Comparison of ENCODE assay signal across 9 cellular contexts in the genomic region with DNA sequence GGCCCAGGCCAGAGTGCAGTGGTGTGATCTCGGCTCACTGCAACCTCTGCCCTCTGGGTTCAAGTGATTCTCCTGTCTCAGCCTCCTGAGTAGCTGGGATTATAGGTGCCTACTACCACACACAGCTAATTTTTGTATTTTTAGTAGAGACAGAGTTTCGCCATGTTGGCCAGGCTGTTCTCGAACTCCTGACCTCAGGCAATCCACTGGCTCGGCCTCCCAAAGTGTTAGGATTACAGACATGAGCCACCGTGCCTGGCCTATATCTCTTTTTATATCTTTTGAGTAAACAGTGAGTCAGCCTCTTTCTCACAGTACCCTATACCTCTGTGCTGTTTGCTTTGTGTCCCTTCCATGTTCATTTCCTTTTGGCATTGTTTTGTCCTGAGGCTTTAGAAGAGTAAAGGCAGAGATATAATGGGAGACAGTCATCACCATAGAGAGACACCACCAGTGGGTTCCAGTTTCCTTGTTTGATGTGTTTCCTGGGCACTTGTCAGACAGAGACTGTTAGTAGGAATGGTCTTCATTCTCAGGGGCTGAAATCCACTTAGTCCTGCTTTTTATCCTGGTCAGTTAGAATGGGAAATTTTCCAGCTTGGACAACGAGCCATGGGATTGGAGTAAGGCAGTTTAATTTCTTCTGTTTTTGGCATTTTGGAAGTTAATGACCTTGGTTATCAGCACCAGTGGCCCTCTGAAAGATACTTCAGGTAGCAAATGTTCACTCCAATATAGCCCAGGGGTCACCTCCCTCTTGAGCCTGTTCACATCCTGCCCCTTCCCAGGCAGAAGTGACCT. TPM values are rescaled to one million over a fixed set of nuclear protein-coding genes. Genes with fewer than 3 reads are reported as not detected.
DNase-seq lines count a peak whose midpoint lies in the region; ATAC-seq and TF ChIP-seq lines count a peak whose summit lies in the region.
"Had no signal": no experiment of that assay in that cellular context is flagged by ENCODE, and none has a peak within 500 bp of the region (broad histone marks: within the 10 kb centered on the region; RNA-seq: fewer than 3 reads in every experiment).

No MANE protein-coding gene starts in this region.

- TF ChIP-seq CTCF in astrocyte of the spinal cord (IDR thresholded peaks at IDR 0.05; ENCODE audit: low read depth, low read length) = no peak

- H3K27me3 Mint-ChIP-seq in memory B cell = no peaks in the 10 kb centered on the region
- H3K27me3 Mint-ChIP-seq in activated CD4-positive, alpha-beta T cell treated with anti-CD3 and anti-CD28 coated beads, Interleukin-2, amount 10 ng/mL, durations not matched to agents 7 days and 5 days = no peaks in the 10 kb centered on the region
- H3K27me3 Mint-ChIP-seq: activated naive CD8-positive, alpha-beta T cell treated with anti-CD3 and anti-CD28 coated beads, Interleukin-2, amount 10 ng/mL, durations not matched to agents 7 days and 5 days had no signal

- no peaks in the 10 kb centered on the region for H3K4me1 Mint-ChIP-seq in memory B cell
- H3K4me1 Mint-ChIP-seq in activated CD4-positive, alpha-beta T cell treated with anti-CD3 and anti-CD28 coated beads, Interleukin-2, amount 10 ng/mL, durations not matched to agents 7 days and 5 days = no peaks in the 10 kb centered on the region
- H3K4me1 Mint-ChIP-seq: activated naive CD8-positive, alpha-beta T cell treated with anti-CD3 and anti-CD28 coated beads, Interleukin-2, amount 10 ng/mL, durations not matched to agents 7 days and 5 days had no signal

- intact Hi-C loops in sciatic nerve (cut with DNase I) = no loop called here

- no peaks in the 10 kb centered on the region for H3K9me3 Mint-ChIP-seq in memory B cell
- H3K9me3 Mint-ChIP-seq in activated CD4-positive, alpha-beta T cell treated with anti-CD3 and anti-CD28 coated beads, Interleukin-2, amount 10 ng/mL, durations not matched to agents 7 days and 5 days = peaks cover 2% of the 10 kb centered on the region
- H3K9me3 Mint-ChIP-seq: activated naive CD8-positive, alpha-beta T cell treated with anti-CD3 and anti-CD28 coated beads, Interleukin-2, amount 10 ng/mL, durations not matched to agents 7 days and 5 days had no signal

- no peak overlapping the region for H3K4me3 Mint-ChIP-seq in memory B cell
- no peak overlapping the region for H3K4me3 Mint-ChIP-seq in activated CD4-positive, alpha-beta T cell treated with anti-CD3 and anti-CD28 coated beads, Interleukin-2, amount 10 ng/mL, durations not matched to agents 7 days and 5 days
- H3K4me3 Mint-ChIP-seq: activated naive CD8-positive, alpha-beta T cell treated with anti-CD3 and anti-CD28 coated beads, Interleukin-2, amount 10 ng/mL, durations not matched to agents 7 days and 5 days had no signal

- H3K4me3 ChIP-seq in astrocyte of the spinal cord (ENCODE audit: low read depth, low read length) = no peak overlapping the region

- in situ Hi-C loops in astrocyte of the spinal cord (cut with HindIII; ENCODE audit: low sequenced_read_pairs) = no loop called here

- peak; percentile 99 for DNase-seq in DMS53 treated with DMSO at 0.1 percent for 48 hours (lab: John Stamatoyannopoulos, UW; ENCODE audit: unreplicated experiment)
- DNase-seq in NCI-H1930 (lab: John Stamatoyannopoulos, UW) = peak; percentile 83 to 87
- DNase-seq in astrocyte of the spinal cord (ENCODE audit: low read depth, low spot score) = peak; percentile 82
- DNase-seq in memory B cell (ENCODE audit: low spot score in 2 of 2) = no peak
- DNase-seq in sciatic nerve (ENCODE audit: low spot score) = no peak
- DNase-seq in NCI-H446 (lab: John Stamatoyannopoulos, UW) = no peak
- DNase-seq in activated CD4-positive, alpha-beta T cell treated with anti-CD3 and anti-CD28 coated beads, Interleukin-2, amount 10 ng/mL, durations not matched to agents 7 days and 5 days = no peak
- DNase-seq: activated naive CD8-positive, alpha-beta T cell treated with anti-CD3 and anti-CD28 coated beads, Interleukin-2, amount 10 ng/mL, durations not matched to agents 7 days and 5 days had no signal

- POLR2A ChIA-PET in activated CD4-positive, alpha-beta T cell treated with anti-CD3 and anti-CD28 coated beads, Interleukin-2, amount 10 ng/mL, durations not matched to agents 7 days and 5 days (lab: Charles Lee) = no interaction called here

- ATAC-seq in memory B cell (ENCODE audit: low read depth) (no peak), GM18907 (IDR thresholded peaks at IDR 0.05; ENCODE audit: unreplicated experiment) (no peak), sciatic nerve (no peak)

- peaks cover 19% of the 10 kb centered on the region for H3K36me3 Mint-ChIP-seq in memory B cell
- H3K36me3 Mint-ChIP-seq in activated CD4-positive, alpha-beta T cell treated with anti-CD3 and anti-CD28 coated beads, Interleukin-2, amount 10 ng/mL, durations not matched to agents 7 days and 5 days (ENCODE audit: low read depth) = peaks cover 27% of the 10 kb centered on the region

- H3K27ac Mint-ChIP-seq in memory B cell = peak overlapping the region; percentile 53
- H3K27ac Mint-ChIP-seq in activated CD4-positive, alpha-beta T cell treated with anti-CD3 and anti-CD28 coated beads, Interleukin-2, amount 10 ng/mL, durations not matched to agents 7 days and 5 days = no peak overlapping the region
- H3K27ac Mint-ChIP-seq: activated naive CD8-positive, alpha-beta T cell treated with anti-CD3 and anti-CD28 coated beads, Interleukin-2, amount 10 ng/mL, durations not matched to agents 7 days and 5 days had no signal

- CTCF ChIA-PET in activated CD4-positive, alpha-beta T cell treated with anti-CD3 and anti-CD28 coated beads, Interleukin-2, amount 10 ng/mL, durations not matched to agents 7 days and 5 days (lab: Charles Lee) = interaction anchor here (0.6 to 1.0 kb wide), 2 partner anchors 67 to 108 kb away, joined by 3 read pairs; no protein-coding TSS in a partner anchor

RNA-seq across cellular contexts. Expression of a gene that starts 32.2 kb away (rescaled TPM):
- 113 TPM for total RNA-seq in sciatic nerve
- total RNA-seq in activated CD4-positive, alpha-beta T cell treated with anti-CD3 and anti-CD28 coated beads, Interleukin-2, amount 10 ng/mL, durations not matched to agents 7 days and 5 days = 100 to 1,000 TPM; 110 TPM

RNA-seq across cellular contexts. Expression of a gene that starts 48.5 kb away (rescaled TPM):
- total RNA-seq in sciatic nerve = 30.9 TPM
- 10 to 100 TPM; 16.1 to 16.9 TPM for total RNA-seq in activated CD4-positive, alpha-beta T cell treated with anti-CD3 and anti-CD28 coated beads, Interleukin-2, amount 10 ng/mL, durations not matched to agents 7 days and 5 days

Comparison
In these comparisons a context has a peak if more than half of its experiments do, and no peak if none do; other contexts are left out.
1. DNase-seq: peak in DMS53 treated with DMSO at 0.1 percent for 48 hours (single experiment), NCI-H1930 (2 of 2) and astrocyte of the spinal cord (single experiment); none in memory B cell (0 of 2), sciatic nerve (single experiment), NCI-H446 (0 of 2) and activated CD4-positive, alpha-beta T cell treated with anti-CD3 and anti-CD28 coated beads, Interleukin-2, amount 10 ng/mL, durations not matched to agents 7 days and 5 days (single experiment).